14 cellular contexts compared by ENCODE assay signal in genomic region chr22:44693756-44694155, GRCh38.
"Had no signal": no experiment of that assay in that cellular context is flagged by ENCODE, and none has a peak within 500 bp of the region (broad histone marks: within the 10 kb centered on the region; RNA-seq: fewer than 3 reads in every experiment).

No MANE protein-coding gene starts in this region.

- FAIRE-seq: endometrium, keratinocyte had no signal

- DNase-seq: activated B cell treated with CpG ODN at 0.5 μM for 24 hours; activated CD4-positive, alpha-beta T cell treated with anti-CD3 and anti-CD28 coated beads, Interleukin-2, amount 10 ng/mL, durations not matched to agents 24 days and 14 days; activated CD8-positive, alpha-beta memory T cell treated with anti-CD3 and anti-CD28 coated beads, Interleukin-2, amount 50 U/mL, for 4 hours; activated CD8-positive, alpha-beta T cell treated with anti-CD3 and anti-CD28 coated beads, Interleukin-2, amount 10 ng/mL, durations not matched to agents 7 days and 5 days; activated gamma-delta T cell treated with Interleukin-2 at 50 U/mL for 16 hours; activated T-cell treated with anti-CD3 and anti-CD28 coated beads, Interleukin-2, amount 50 U/mL, for 48 hours; amniotic stem cell; colonic mucosa; midbrain; stimulated activated CD4-positive, alpha-beta T cell treated with anti-CD3 and anti-CD28 coated beads, Interleukin-1b, Interleukin-23, amount 100 ng/mL, for 48 hours; stimulated activated naive CD8-positive, alpha-beta T cell treated with anti-CD3 and anti-CD28 coated beads, Interleukin-15, amount 100 ng/mL, for 72 hours; upper lobe of left lung had no signal
